ENCODE assay signal across 7 cellular contexts in the genomic region with DNA sequence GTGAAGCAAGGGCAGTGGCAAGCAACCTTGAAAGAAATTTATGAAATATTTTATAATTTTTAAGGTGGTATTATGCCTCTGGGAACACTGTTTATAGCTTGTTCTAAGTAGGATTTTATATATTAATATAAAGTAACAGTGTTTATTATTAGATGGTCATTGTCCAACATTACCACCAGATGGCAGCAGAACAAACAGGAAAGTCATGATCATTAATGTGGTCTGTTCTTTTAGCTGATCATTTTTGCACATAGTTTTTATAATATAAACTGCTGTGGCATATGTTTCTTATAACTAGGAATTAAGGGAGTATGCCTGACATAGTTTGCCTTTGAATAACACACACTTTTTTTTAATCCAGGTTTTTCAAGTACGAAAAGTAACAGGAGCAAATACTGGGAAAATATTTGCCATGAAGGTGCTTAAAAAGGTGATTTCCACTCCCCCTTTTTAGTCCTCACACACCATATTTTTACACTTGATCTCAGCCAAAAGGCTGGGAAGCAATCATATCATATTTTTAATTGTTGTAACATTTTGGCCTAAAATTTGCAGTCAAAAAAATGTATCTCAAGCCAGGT. TPM values are rescaled to one million over a fixed set of nuclear protein-coding genes. Genes with fewer than 3 reads are reported as not detected.
A peak's percentile ranks its signal among the peaks of the same experiment; 100 is the strongest.
DNase-seq lines count a peak whose midpoint lies in the region; ATAC-seq, FAIRE-seq and TF ChIP-seq lines count a peak whose summit lies in the region.

No MANE protein-coding gene starts in this region.

- no peak overlapping the region for H3K4me3 ChIP-seq in PC-3 (ENCODE audit: low read length)

- no peaks in the 10 kb centered on the region for H3K4me1 Mint-ChIP-seq in nephron
- peaks cover 3% of the 10 kb centered on the region for H3K4me1 Mint-ChIP-seq in activated naive CD8-positive, alpha-beta T cell treated with anti-CD3 and anti-CD28 coated beads for 36 hours

- no peaks in the 10 kb centered on the region for H3K4me1 ChIP-seq in PC-3 (ENCODE audit: insufficient read depth, low read length)

- no peak overlapping the region for H3K4me2 ChIP-seq in PC-3 (ENCODE audit: low read length)

- intact Hi-C loops in PC-3 (cut with micrococcal nuclease), result loop anchor here (10.0 kb wide), 1 partner anchor 120 kb away; no protein-coding TSS in a partner anchor

- peaks cover 13% of the 10 kb centered on the region for H3K79me2 ChIP-seq in PC-3 (ENCODE audit: low read length)

- no peak overlapping the region for H3K27ac Mint-ChIP-seq in nephron
- H3K27ac Mint-ChIP-seq in activated naive CD8-positive, alpha-beta T cell treated with anti-CD3 and anti-CD28 coated beads for 36 hours, result no peak overlapping the region

- FAIRE-seq in endometrium (lab: Jason Lieb, UNC), result peak; percentile 96

- H3K36me3 Mint-ChIP-seq in nephron (ENCODE audit: low read depth), result peaks cover 48% of the 10 kb centered on the region
- peaks cover 25% of the 10 kb centered on the region for H3K36me3 Mint-ChIP-seq in activated naive CD8-positive, alpha-beta T cell treated with anti-CD3 and anti-CD28 coated beads for 36 hours

- no peak overlapping the region for H3K9ac ChIP-seq in PC-3 (ENCODE audit: low read length)

- no peaks in the 10 kb centered on the region for H4K20me1 ChIP-seq in PC-3 (ENCODE audit: low read length)

- peak; percentile 61 for DNase-seq in EH (ENCODE audit: low read depth)
- peak; percentile 42 for DNase-seq in HuH-7 (ENCODE audit: low spot score)
- DNase-seq in PC-3, result peak; percentile 70
- no peak for DNase-seq in activated naive CD8-positive, alpha-beta T cell treated with anti-CD3 and anti-CD28 coated beads for 36 hours

- POLR2A ChIA-PET in PC-3 (lab: Charles Lee; ENCODE audit: unreplicated experiment), result interaction anchor here (0.5 to 0.8 kb wide), 4 partner anchors 51 to 843 kb away, joined by 3 to 6 read pairs (median 4); no protein-coding TSS in a partner anchor

- no peaks in the 10 kb centered on the region for H3K9me3 Mint-ChIP-seq in nephron
- H3K9me3 Mint-ChIP-seq in activated naive CD8-positive, alpha-beta T cell treated with anti-CD3 and anti-CD28 coated beads for 36 hours, result no peaks in the 10 kb centered on the region

- peak; percentile 77 for TF ChIP-seq CTCF in PC-3 (conservative IDR thresholded peaks at IDR 0.05; ENCODE audit: low read depth, low read length)
- peak; percentile 59 to 69 (median 63) for TF ChIP-seq CTCF in nephron (IDR thresholded peaks at IDR 0.05; ENCODE audit: unreplicated experiment in 3 of 3)

- no peaks in the 10 kb centered on the region for H3K9me3 ChIP-seq in PC-3 (ENCODE audit: low read length)

- H3K4me3 Mint-ChIP-seq in nephron, result no peak overlapping the region
- H3K4me3 Mint-ChIP-seq in activated naive CD8-positive, alpha-beta T cell treated with anti-CD3 and anti-CD28 coated beads for 36 hours, result no peak overlapping the region

- no peaks in the 10 kb centered on the region for H3K27me3 Mint-ChIP-seq in nephron (ENCODE audit: low read depth)
- H3K27me3 Mint-ChIP-seq in activated naive CD8-positive, alpha-beta T cell treated with anti-CD3 and anti-CD28 coated beads for 36 hours, result no peaks in the 10 kb centered on the region

- peaks cover 8% of the 10 kb centered on the region for H3F3A ChIP-seq in PC-3 (ENCODE audit: low read length, unreplicated experiment)

- no peaks in the 10 kb centered on the region for H3K27me3 ChIP-seq in PC-3 (ENCODE audit: low read length)

- peaks cover 43% of the 10 kb centered on the region; the same call in 1 of the 2 replicates for H3K36me3 ChIP-seq in PC-3 (ENCODE audit: low read depth, low read length)

- no TSS peak for BruUV-seq in PC-3 (replicated peaks; lab: Mats Ljungman, UMichigan)

- CTCF ChIA-PET in PC-3 (lab: Charles Lee), result interaction anchor here (0.5 to 1.1 kb wide), 6 partner anchors 16 to 154 kb away, joined by 3 to 12 read pairs (median 6); a partner anchor contains a TSS

- H2AFZ ChIP-seq in PC-3 (ENCODE audit: low read length), result no peak overlapping the region

- no peaks in the 10 kb centered on the region for H3K9me2 ChIP-seq in PC-3 (replicated peaks; ENCODE audit: low read length)

- no peak overlapping the region for H3K27ac ChIP-seq in PC-3 (ENCODE audit: low read length)

- ATAC-seq in PC-3, result peak; percentile 72
- ATAC-seq in GM18870 (IDR thresholded peaks at IDR 0.05; ENCODE audit: unreplicated experiment), result no peak

RNA-seq across cellular contexts. Expression of a gene that starts 21.4 kb away (rescaled TPM):
- 43.4 and 51.5 TPM in 2 replicates for total RNA-seq in PC-3 (2014; rRNA removed)
- 10 to 100 TPM; 47.9 to 61.6 TPM for total RNA-seq in activated naive CD8-positive, alpha-beta T cell treated with anti-CD3 and anti-CD28 coated beads for 36 hours

RNA-seq across cellular contexts. Expression of a gene that starts 21.6 kb away (rescaled TPM):
- 8.2 and 11.0 TPM in 2 replicates for total RNA-seq in PC-3 (2014; rRNA removed)
- 1 to 10 TPM; 7.6 to 7.8 TPM for total RNA-seq in activated naive CD8-positive, alpha-beta T cell treated with anti-CD3 and anti-CD28 coated beads for 36 hours

RNA-seq across cellular contexts. Expression of a gene that starts 50.2 kb away (rescaled TPM):
- 13.5 and 18.1 TPM in 2 replicates for total RNA-seq in PC-3 (2014; rRNA removed)
- 10 to 100 TPM; 19.1 to 20.1 TPM for total RNA-seq in activated naive CD8-positive, alpha-beta T cell treated with anti-CD3 and anti-CD28 coated beads for 36 hours
